Comparison of ENCODE assay signal across 20 cellular contexts in genomic region chr2:195280024-195280423, GRCh38.
DNase-seq lines count a peak whose midpoint lies in the region; ATAC-seq and TF ChIP-seq lines count a peak whose summit lies in the region.
"Had no signal": no experiment of that assay in that cellular context is flagged by ENCODE, and none has a peak within 500 bp of the region (broad histone marks: within the 10 kb centered on the region; RNA-seq: fewer than 3 reads in every experiment).

No MANE protein-coding gene starts in this region.

- H3K36me3 ChIP-seq in right atrium auricular region, result no peaks in the 10 kb centered on the region
- H3K36me3 ChIP-seq: SJCRH30 had no signal

- POLR2A ChIA-PET in activated CD4-positive, alpha-beta memory T cell treated with anti-CD3 and anti-CD28 coated beads, Interleukin-2, amount 10 ng/mL, durations not matched to agents 7 days and 5 days (lab: Charles Lee), result no interaction called here

- no peaks in the 10 kb centered on the region for H3K36me3 Mint-ChIP-seq in activated CD4-positive, alpha-beta memory T cell treated with anti-CD3 and anti-CD28 coated beads, Interleukin-2, amount 10 ng/mL, durations not matched to agents 7 days and 5 days (ENCODE audit: low read depth)
- H3K36me3 Mint-ChIP-seq: CD14-positive monocyte, IgD-negative memory B cell had no signal

- no peaks in the 10 kb centered on the region for H3K9me3 Mint-ChIP-seq in activated CD4-positive, alpha-beta memory T cell treated with anti-CD3 and anti-CD28 coated beads, Interleukin-2, amount 10 ng/mL, durations not matched to agents 7 days and 5 days
- H3K9me3 Mint-ChIP-seq: H9, IgD-negative memory B cell had no signal

- no peak overlapping the region for H3K4me3 Mint-ChIP-seq in activated CD4-positive, alpha-beta memory T cell treated with anti-CD3 and anti-CD28 coated beads, Interleukin-2, amount 10 ng/mL, durations not matched to agents 7 days and 5 days
- H3K4me3 Mint-ChIP-seq: CD14-positive monocyte, H9, IgD-negative memory B cell, T-helper 17 cell had no signal

- H3K27me3 ChIP-seq in right atrium auricular region, result no peaks in the 10 kb centered on the region
- H3K27me3 ChIP-seq: SJCRH30 had no signal

- H3K4me3 ChIP-seq in astrocyte of the spinal cord (ENCODE audit: low read depth, low read length) (no peak overlapping the region), right atrium auricular region (no peak overlapping the region)
- H3K4me3 ChIP-seq: SJCRH30 had no signal

- no peaks in the 10 kb centered on the region for H3K4me1 ChIP-seq in right atrium auricular region
- H3K4me1 ChIP-seq: SJCRH30 had no signal

- H3K9me3 ChIP-seq in right atrium auricular region, result no peaks in the 10 kb centered on the region
- H3K9me3 ChIP-seq: SJCRH30 had no signal

- no peak overlapping the region for H3K27ac ChIP-seq in right atrium auricular region
- H3K27ac ChIP-seq: SJCRH30 had no signal

- H3K4me1 Mint-ChIP-seq in activated CD4-positive, alpha-beta memory T cell treated with anti-CD3 and anti-CD28 coated beads, Interleukin-2, amount 10 ng/mL, durations not matched to agents 7 days and 5 days, result no peaks in the 10 kb centered on the region
- H3K4me1 Mint-ChIP-seq: CD14-positive monocyte, H9 had no signal

- no peak for TF ChIP-seq CTCF in astrocyte of the spinal cord (IDR thresholded peaks at IDR 0.05; ENCODE audit: low read depth, low read length)
- TF ChIP-seq CTCF in right atrium auricular region (IDR thresholded peaks at IDR 0.05), result no peak

- ATAC-seq in GM18517 (IDR thresholded peaks at IDR 0.05; ENCODE audit: unreplicated experiment), result no peak
- ATAC-seq: Panc1, T-helper 17 cell had no signal

- CTCF ChIA-PET in activated CD4-positive, alpha-beta memory T cell treated with anti-CD3 and anti-CD28 coated beads, Interleukin-2, amount 10 ng/mL, durations not matched to agents 7 days and 5 days (lab: Charles Lee), result no interaction called here

- DNase-seq in A172 (ENCODE audit: low spot score) (peak; percentile 25), DMS 273 (lab: John Stamatoyannopoulos, UW; ENCODE audit: unreplicated experiment) (peak; percentile 44), NCI-H2081 (lab: John Stamatoyannopoulos, UW) (peak; percentile 89 to 97), astrocyte of the spinal cord (ENCODE audit: low read depth, low spot score) (peak; percentile 9), right atrium auricular region (ENCODE audit: low spot score) (no peak)
- no peak for DNase-seq in activated CD4-positive, alpha-beta memory T cell treated with anti-CD3 and anti-CD28 coated beads, Interleukin-2, amount 10 ng/mL, durations not matched to agents 7 days and 5 days
- DNase-seq: ACHN, DND-41, H9, Karpas-422, NCI-H1105 treated with DMSO at 0.1 percent for 48 hours, NCI-H1930, NCI-H2171, NCI-H524, SJCRH30, T-helper 17 cell had no signal

- in situ Hi-C loops in astrocyte of the spinal cord (cut with HindIII; ENCODE audit: low sequenced_read_pairs), result no loop called here

- H3K27ac Mint-ChIP-seq in activated CD4-positive, alpha-beta memory T cell treated with anti-CD3 and anti-CD28 coated beads, Interleukin-2, amount 10 ng/mL, durations not matched to agents 7 days and 5 days, result no peak overlapping the region
- H3K27ac Mint-ChIP-seq: CD14-positive monocyte, IgD-negative memory B cell, T-helper 17 cell had no signal

- peaks cover 2% of the 10 kb centered on the region for H3K27me3 Mint-ChIP-seq in activated CD4-positive, alpha-beta memory T cell treated with anti-CD3 and anti-CD28 coated beads, Interleukin-2, amount 10 ng/mL, durations not matched to agents 7 days and 5 days

Comparison
In these comparisons a context has a peak if more than half of its experiments do, and no peak if none do; other contexts are left out.
1. DNase-seq: peak in A172 (single experiment), DMS 273 (single experiment), NCI-H2081 (2 of 2) and astrocyte of the spinal cord (single experiment); none in right atrium auricular region (single experiment) and activated CD4-positive, alpha-beta memory T cell treated with anti-CD3 and anti-CD28 coated beads, Interleukin-2, amount 10 ng/mL, durations not matched to agents 7 days and 5 days (single experiment).